12 cellular contexts compared by ENCODE assay signal in genomic region chr10:102453502-102453901, GRCh38. TPM values are rescaled to one million over a fixed set of nuclear protein-coding genes. Genes with fewer than 3 reads are reported as not detected.
DNase-seq lines count a peak whose midpoint lies in the region; ATAC-seq and TF ChIP-seq lines count a peak whose summit lies in the region.
"Had no signal": no experiment of that assay in that cellular context is flagged by ENCODE, and none has a peak within 500 bp of the region (broad histone marks: within the 10 kb centered on the region; RNA-seq: fewer than 3 reads in every experiment).

No MANE protein-coding gene starts in this region.

- CTCF ChIA-PET in CD4-positive, alpha-beta T cell (lab: Charles Lee): interaction anchor here (0.7 to 1.3 kb wide), 2 partner anchors 31 to 146 kb away, joined by 3 read pairs; no protein-coding TSS in a partner anchor

- TF ChIP-seq POLR2A in body of pancreas (IDR thresholded peaks at IDR 0.05): no peak

- no peaks in the 10 kb centered on the region for H3K9me3 ChIP-seq in CD4-positive, alpha-beta T cell (ENCODE audit: control insufficient read depth, low read length)
- H3K9me3 ChIP-seq in HUES6 (ENCODE audit: control insufficient read depth, insufficient read depth, low read depth, low read length) (no peaks in the 10 kb centered on the region), body of pancreas (peaks cover 0 to 4% (median 0%) of the 10 kb centered on the region in 3 donors)
- H3K9me3 ChIP-seq: HAP-1 had no signal

- 79 to 91% methylated on average over 5 of the region's 5 CpGs for WGBS in body of pancreas, 2 donors

- peaks cover 15% of the 10 kb centered on the region for H3K36me3 ChIP-seq in HUES6 (ENCODE audit: control insufficient read depth, insufficient read depth, low read length)
- no peaks in the 10 kb centered on the region for H3K36me3 ChIP-seq in brain microvascular endothelial cell (replicated peaks)
- no peaks in the 10 kb centered on the region for H3K36me3 ChIP-seq in body of pancreas (replicated peaks in 1 of 2; ENCODE audit: insufficient read depth in 1 of 2, low read depth in 2 of 2)

- H3K4me3 ChIP-seq in HUES6 (ENCODE audit: low read depth, low read length) (no peak overlapping the region), brain microvascular endothelial cell (ENCODE audit: low read depth, low read length) (no peak overlapping the region), body of pancreas (no peak overlapping the region)
- H3K4me3 ChIP-seq: HAP-1 had no signal

- H3K27me3 ChIP-seq in CD4-positive, alpha-beta T cell (ENCODE audit: control insufficient read depth, insufficient read depth, low read length): no peaks in the 10 kb centered on the region
- H3K27me3 ChIP-seq in HUES6 (ENCODE audit: control insufficient read depth, insufficient read depth, low read length) (peaks cover 6% of the 10 kb centered on the region; the same call in 1 of the 2 replicates), brain microvascular endothelial cell (replicated peaks) (no peaks in the 10 kb centered on the region), body of pancreas (no peaks in the 10 kb centered on the region)

- TF ChIP-seq CTCF in CD4-positive, alpha-beta T cell (IDR thresholded peaks at IDR 0.05): no peak
- no peak for TF ChIP-seq CTCF in brain microvascular endothelial cell (IDR thresholded peaks at IDR 0.05; ENCODE audit: low read depth, low read length, missing control alignments)
- TF ChIP-seq CTCF in neural crest cell (conservative IDR thresholded peaks at IDR 0.05): no peak
- no peak for TF ChIP-seq CTCF in body of pancreas (IDR thresholded peaks at IDR 0.05)

- intact Hi-C loops in CD4-positive, alpha-beta T cell (cut with DNase I, micrococcal nuclease): loop anchor here in 1 of 2 experiments (5.0 kb wide), 1 partner anchor 49 kb away; the partner anchor contains the start of genes ACTR1A and SUFU
- intact Hi-C loops in body of pancreas (cut with DNase I): no loop called here

- POLR2A ChIA-PET in CD4-positive, alpha-beta T cell (lab: Charles Lee): interaction anchor here (1.1 to 6.8 kb wide), 3 partner anchors 8 to 221 kb away, joined by 4 to 131 read pairs (median 90); partner anchors contain the start of gene CUEDC2

- peaks cover 32% of the 10 kb centered on the region for H3K36me3 Mint-ChIP-seq in CD4-positive, alpha-beta T cell (ENCODE audit: low read depth)
- no peaks in the 10 kb centered on the region for H3K36me3 Mint-ChIP-seq in neural crest cell (ENCODE audit: low read depth)

- in situ Hi-C loops in brain microvascular endothelial cell (cut with HindIII; ENCODE audit: low pct_ligation_motif_present, low sequenced_read_pairs) (no loop called here), G401 (cut with HindIII; ENCODE audit: low sequenced_read_pairs) (no loop called here)

- DNase-seq in CD4-positive, alpha-beta T cell: no peak
- no peak for DNase-seq in brain microvascular endothelial cell
- no peak for DNase-seq in neural crest cell (ENCODE audit: low read depth, low spot score)
- DNase-seq in ecto neural progenitor cell (ENCODE audit: low spot score): no peak
- no peak for DNase-seq in dedifferentiated amniotic fluid mesenchymal stem cell (ENCODE audit: extremely low spot score)
- no peak for DNase-seq in body of pancreas
- no peak for DNase-seq in G401 (ENCODE audit: low spot score)
- DNase-seq: NCI-H2171, T-helper 9 cell had no signal

- H3K4me1 Mint-ChIP-seq in CD4-positive, alpha-beta T cell (ENCODE audit: low read depth): peaks cover 26% of the 10 kb centered on the region
- peaks cover 23% of the 10 kb centered on the region for H3K4me1 Mint-ChIP-seq in neural crest cell

- no peaks in the 10 kb centered on the region for H3K9me3 Mint-ChIP-seq in CD4-positive, alpha-beta T cell
- H3K9me3 Mint-ChIP-seq in neural crest cell: no peaks in the 10 kb centered on the region

- peak overlapping the region; percentile 79 for H3K9ac ChIP-seq in HUES6 (ENCODE audit: low read length)

- H3K27ac ChIP-seq in CD4-positive, alpha-beta T cell (ENCODE audit: low read depth, low read length): peak overlapping the region; percentile 7
- no peak overlapping the region for H3K27ac ChIP-seq in HUES6 (ENCODE audit: low read depth, low read length)
- H3K27ac ChIP-seq in brain microvascular endothelial cell: peak overlapping the region; percentile 47
- peak overlapping the region in 1 of 4 donors; percentile 67 for H3K27ac ChIP-seq in body of pancreas

- ATAC-seq in CD4-positive, alpha-beta T cell (ENCODE audit: poor library complexity): no peak
- no peak for ATAC-seq in body of pancreas
- ATAC-seq: Panc1 had no signal

- H3K27me3 Mint-ChIP-seq in CD4-positive, alpha-beta T cell: no peaks in the 10 kb centered on the region
- H3K27me3 Mint-ChIP-seq in neural crest cell (ENCODE audit: low read depth): peaks cover 3% of the 10 kb centered on the region

- H3K4me1 ChIP-seq in HUES6 (ENCODE audit: control insufficient read depth, insufficient read depth, low read length): peaks cover 52% of the 10 kb centered on the region
- peaks cover 27% of the 10 kb centered on the region for H3K4me1 ChIP-seq in body of pancreas

- H3K4me3 Mint-ChIP-seq in CD4-positive, alpha-beta T cell: no peak overlapping the region
- H3K4me3 Mint-ChIP-seq in neural crest cell: peak overlapping the region; percentile 65

- no peak overlapping the region for H3K27ac Mint-ChIP-seq in CD4-positive, alpha-beta T cell
- H3K27ac Mint-ChIP-seq in neural crest cell (ENCODE audit: unreplicated experiment): no peak overlapping the region

RNA-seq across cellular contexts. Expression of gene C10orf95, which starts 2.2 kb away (rescaled TPM):
- under 1 TPM; 0.16 to 0.28 TPM for total RNA-seq in CD4-positive, alpha-beta T cell
- 0.21 and 0.27 TPM in 2 replicates for total RNA-seq in neural crest cell
- 1 to 10 TPM in 1 of 2 donors, under 1 TPM in 1; 0.66 to 4.2 TPM for total RNA-seq in body of pancreas
- 1.8 TPM in 1 of 2 replicates, not detected in the other for total RNA-seq in G401 (2014; rRNA removed; shearing (Covaris generic))

RNA-seq across cellular contexts. Expression of gene CUEDC2, which starts 21.1 kb away (rescaled TPM):
- total RNA-seq in CD4-positive, alpha-beta T cell: 10 to 100 TPM; 25.5 to 25.6 TPM
- 118 and 121 TPM in 2 replicates for total RNA-seq in neural crest cell
- total RNA-seq in body of pancreas: 10 to 100 TPM; 30.3 to 35.5 TPM
- total RNA-seq in G401 (2014; rRNA removed; shearing (Covaris generic)): 133 and 209 TPM in 2 replicates

RNA-seq across cellular contexts. Expression of gene FBXL15, which starts 32.9 kb away (rescaled TPM):
- total RNA-seq in CD4-positive, alpha-beta T cell: 10 to 100 TPM; 10.2 to 10.4 TPM
- total RNA-seq in neural crest cell: 24.8 and 25.6 TPM in 2 replicates
- 10 to 100 TPM; 12.7 to 38.6 TPM for total RNA-seq in body of pancreas
- 29.9 and 32.1 TPM in 2 replicates for total RNA-seq in G401 (2014; rRNA removed; shearing (Covaris generic))

RNA-seq across cellular contexts. Expression of gene PSD, which starts 34.9 kb away (rescaled TPM):
- 10 to 100 TPM; 16.7 to 17.8 TPM for total RNA-seq in CD4-positive, alpha-beta T cell
- 36.1 and 37.4 TPM in 2 replicates for total RNA-seq in neural crest cell
- 1 to 10 TPM; 2.6 to 5.3 TPM for total RNA-seq in body of pancreas
- total RNA-seq in G401 (2014; rRNA removed; shearing (Covaris generic)): 3.1 and 7.9 TPM in 2 replicates

RNA-seq across cellular contexts. Expression of gene ACTR1A, which starts 49.0 kb away (rescaled TPM):
- total RNA-seq in CD4-positive, alpha-beta T cell: 10 to 100 TPM; 43.3 to 46.3 TPM
- total RNA-seq in neural crest cell: 139 and 144 TPM in 2 replicates
- total RNA-seq in body of pancreas: 10 to 100 TPM; 35.5 to 55.0 TPM
- total RNA-seq in G401 (2014; rRNA removed; shearing (Covaris generic)): 116 and 185 TPM in 2 replicates
